In the genomic region with DNA sequence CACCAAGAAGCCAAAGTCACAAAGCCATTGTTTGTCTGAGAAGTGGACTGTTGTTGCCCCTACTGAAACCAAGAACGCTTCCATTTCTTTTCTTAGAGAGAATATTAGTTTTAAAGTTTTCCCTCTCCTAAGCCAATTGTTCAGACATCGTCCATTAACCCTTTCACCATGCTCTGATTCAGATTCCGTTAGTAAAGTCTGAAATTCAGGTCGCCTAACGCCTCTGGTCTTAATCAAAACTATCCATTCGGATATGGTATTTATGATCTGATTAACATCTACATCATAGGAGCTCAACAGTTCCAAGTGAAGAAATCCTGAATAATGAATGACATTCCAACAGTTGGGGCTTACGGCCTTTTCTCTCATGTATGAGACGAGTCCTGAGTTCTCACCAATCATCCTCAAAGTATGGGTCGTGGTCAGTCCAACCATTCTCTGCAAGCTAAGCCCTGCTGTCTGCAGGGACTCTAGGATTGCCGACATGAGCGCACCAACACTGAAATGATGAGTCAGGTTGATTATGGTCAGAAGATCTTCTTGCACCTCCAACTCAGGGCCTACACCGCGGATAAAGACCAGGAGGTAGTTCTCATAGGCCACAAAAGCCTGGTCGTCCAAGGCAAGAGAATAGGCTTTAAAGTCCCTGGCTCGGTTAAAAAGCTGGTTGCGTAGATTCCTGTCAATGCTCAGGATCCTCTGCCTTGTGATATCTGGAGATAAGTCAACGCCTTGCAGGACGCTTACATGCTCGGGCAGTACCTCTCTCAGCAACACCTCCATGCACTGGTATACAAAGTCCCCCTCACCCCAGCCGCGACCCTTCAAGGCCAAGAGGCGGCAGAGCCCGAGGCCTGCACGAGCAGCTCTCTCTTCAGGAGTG, we compare ENCODE assay signal across 9 cellular contexts. TPM values are rescaled to one million over a fixed set of nuclear protein-coding genes. Genes with fewer than 3 reads are reported as not detected.
A peak's percentile ranks its signal among the peaks of the same experiment; 100 is the strongest.
DNase-seq lines count a peak whose midpoint lies in the region; ATAC-seq, FAIRE-seq and TF ChIP-seq lines count a peak whose summit lies in the region.
"Had no signal": no experiment of that assay in that cellular context is flagged by ENCODE, and none has a peak within 500 bp of the region (broad histone marks: within the 10 kb centered on the region; RNA-seq: fewer than 3 reads in every experiment).

No MANE protein-coding gene starts in this region.

- no peak overlapping the region for H3K27ac Mint-ChIP-seq in activated CD4-positive, alpha-beta T cell treated with anti-CD3 and anti-CD28 coated beads, Interleukin-2, amount 10 ng/mL, durations not matched to agents 7 days and 5 days
- H3K27ac Mint-ChIP-seq: dendritic cell treated with granulocyte-macrophage colony-stimulating factor and Interleukin-4, amounts not matched to agents 40 ng/mL and 50 ng/mL, for 4 days had no signal

- peaks cover 4% of the 10 kb centered on the region for H3K9me3 Mint-ChIP-seq in activated CD4-positive, alpha-beta T cell treated with anti-CD3 and anti-CD28 coated beads, Interleukin-2, amount 10 ng/mL, durations not matched to agents 7 days and 5 days
- H3K9me3 Mint-ChIP-seq: dendritic cell treated with granulocyte-macrophage colony-stimulating factor and Interleukin-4, amounts not matched to agents 40 ng/mL and 50 ng/mL, for 4 days had no signal

- no CpG with 5 or more reads among the region's 24 CpGs for WGBS in iPS DF 6.9 (ENCODE audit: insufficient coverage, insufficient read length)

- peaks cover 46% of the 10 kb centered on the region for H3K36me3 Mint-ChIP-seq in activated CD4-positive, alpha-beta T cell treated with anti-CD3 and anti-CD28 coated beads, Interleukin-2, amount 10 ng/mL, durations not matched to agents 7 days and 5 days (ENCODE audit: low read depth)

- H3K27ac ChIP-seq in VCaP (peak overlapping the region; percentile 92), iPS DF 6.9 (ENCODE audit: low read length) (no peak overlapping the region)

- no peaks in the 10 kb centered on the region for H3K9me3 ChIP-seq in iPS DF 6.9 (ENCODE audit: control insufficient read depth, insufficient read depth, low read length)

- no peaks in the 10 kb centered on the region for H3K4me1 ChIP-seq in iPS DF 6.9 (ENCODE audit: control insufficient read depth, insufficient read depth, low read length)

- no peak for TF ChIP-seq POLR2A in GM12891 (IDR thresholded peaks at IDR 0.05; ENCODE audit: low read depth, low read length)

- H3K4me3 Mint-ChIP-seq in activated CD4-positive, alpha-beta T cell treated with anti-CD3 and anti-CD28 coated beads, Interleukin-2, amount 10 ng/mL, durations not matched to agents 7 days and 5 days = no peak overlapping the region
- H3K4me3 Mint-ChIP-seq: dendritic cell treated with granulocyte-macrophage colony-stimulating factor and Interleukin-4, amounts not matched to agents 40 ng/mL and 50 ng/mL, for 4 days had no signal

- no peak for ATAC-seq in HG03342 (IDR thresholded peaks at IDR 0.05; ENCODE audit: unreplicated experiment)

- H3K36me3 ChIP-seq in iPS DF 6.9 (ENCODE audit: control insufficient read depth, insufficient read depth, low read length) = no peaks in the 10 kb centered on the region

- peaks cover 51% of the 10 kb centered on the region for H3K4me1 Mint-ChIP-seq in activated CD4-positive, alpha-beta T cell treated with anti-CD3 and anti-CD28 coated beads, Interleukin-2, amount 10 ng/mL, durations not matched to agents 7 days and 5 days

- peak; percentile 34 for DNase-seq in activated CD4-positive, alpha-beta T cell treated with anti-CD3 and anti-CD28 coated beads for 48 hours
- no peak for DNase-seq in activated CD4-positive, alpha-beta T cell treated with anti-CD3 and anti-CD28 coated beads, Interleukin-2, amount 10 ng/mL, durations not matched to agents 7 days and 5 days
- no peak for DNase-seq in iPS DF 6.9 (ENCODE audit: low read depth, low spot score)
- DNase-seq in stimulated activated CD8-positive, alpha-beta memory T cell treated with anti-CD3 and anti-CD28 coated beads, Interleukin-4, amount 100 ng/mL, for 48 hours = peak; percentile 43
- no peak for DNase-seq in HuH-7 (ENCODE audit: low spot score)
- no peak for DNase-seq in GM12891 (ENCODE audit: insufficient read length, low spot score)

- POLR2A ChIA-PET in activated CD4-positive, alpha-beta T cell treated with anti-CD3 and anti-CD28 coated beads, Interleukin-2, amount 10 ng/mL, durations not matched to agents 7 days and 5 days (lab: Charles Lee) = interaction anchor here (0.6 to 1.2 kb wide), 3 partner anchors 22 to 80 kb away, joined by 3 to 4 read pairs (median 4); no protein-coding TSS in a partner anchor

- CTCF ChIA-PET in activated CD4-positive, alpha-beta T cell treated with anti-CD3 and anti-CD28 coated beads, Interleukin-2, amount 10 ng/mL, durations not matched to agents 7 days and 5 days (lab: Charles Lee) = interaction anchor here (0.5 to 1.8 kb wide), 10 partner anchors 18 to 1005 kb away, joined by 3 to 5 read pairs (median 3); no protein-coding TSS in a partner anchor

- H3K27me3 Mint-ChIP-seq in activated CD4-positive, alpha-beta T cell treated with anti-CD3 and anti-CD28 coated beads, Interleukin-2, amount 10 ng/mL, durations not matched to agents 7 days and 5 days = no peaks in the 10 kb centered on the region
- H3K27me3 Mint-ChIP-seq: dendritic cell treated with granulocyte-macrophage colony-stimulating factor and Interleukin-4, amounts not matched to agents 40 ng/mL and 50 ng/mL, for 4 days had no signal

- peak overlapping the region; percentile 67 for H3K4me3 ChIP-seq in iPS DF 6.9 (ENCODE audit: low read length)

- no peaks in the 10 kb centered on the region for H3K27me3 ChIP-seq in iPS DF 6.9 (ENCODE audit: control insufficient read depth, insufficient read depth, low read length)

- no peak for TF ChIP-seq CTCF in VCaP (conservative IDR thresholded peaks at IDR 0.05)

- FAIRE-seq in GM12891 (lab: Jason Lieb, UNC) = no peak

TF ChIP-seq in GM12891, 5 proteins besides CTCF, POLR2A, EP300 and RAD21:
- TF ChIP-seq POU2F2 (IDR thresholded peaks at IDR 0.05; ENCODE audit: low read depth, low read length) = no peak
- no peak for TF ChIP-seq TAF1 (IDR thresholded peaks at IDR 0.05; ENCODE audit: low read depth, low read length)
- TF ChIP-seq PAX5 (IDR thresholded peaks at IDR 0.05; ENCODE audit: insufficient read depth, low read length, severe bottlenecking) = no peak
- no peak for TF ChIP-seq POLR2AphosphoS5 (IDR thresholded peaks at IDR 0.05; ENCODE audit: low read depth, low read length)

RNA-seq across cellular contexts. Expression of a gene that starts 0.8 kb away (rescaled TPM):
- total RNA-seq in activated CD4-positive, alpha-beta T cell treated with anti-CD3 and anti-CD28 coated beads, Interleukin-2, amount 10 ng/mL, durations not matched to agents 7 days and 5 days = 10 to 100 TPM; 20.0 to 21.3 TPM
- polyA plus RNA-seq in GM12891 (2012; ENCODE audit: low read depth, missing spikeins) = 13.5 TPM

RNA-seq across cellular contexts. Expression of a gene that starts 1.2 kb away (rescaled TPM):
- 10 to 100 TPM; 53.2 to 64.8 TPM for total RNA-seq in activated CD4-positive, alpha-beta T cell treated with anti-CD3 and anti-CD28 coated beads, Interleukin-2, amount 10 ng/mL, durations not matched to agents 7 days and 5 days
- 42.0 TPM for polyA plus RNA-seq in GM12891 (2012; ENCODE audit: low read depth, missing spikeins)

RNA-seq across cellular contexts. Expression of a gene that starts 47.3 kb away (rescaled TPM):
- total RNA-seq in activated CD4-positive, alpha-beta T cell treated with anti-CD3 and anti-CD28 coated beads, Interleukin-2, amount 10 ng/mL, durations not matched to agents 7 days and 5 days = 10 to 100 TPM; 84.3 to 93.1 TPM
- 3.1 TPM for polyA plus RNA-seq in GM12891 (2012; ENCODE audit: low read depth, missing spikeins)

Comparison
In these comparisons a context has a peak if more than half of its experiments do, and no peak if none do; other contexts are left out.
1. DNase-seq: peak in activated CD4-positive, alpha-beta T cell treated with anti-CD3 and anti-CD28 coated beads for 48 hours (single experiment) and stimulated activated CD8-positive, alpha-beta memory T cell treated with anti-CD3 and anti-CD28 coated beads, Interleukin-4, amount 100 ng/mL, for 48 hours (single experiment); none in activated CD4-positive, alpha-beta T cell treated with anti-CD3 and anti-CD28 coated beads, Interleukin-2, amount 10 ng/mL, durations not matched to agents 7 days and 5 days (single experiment), iPS DF 6.9 (single experiment), HuH-7 (single experiment) and GM12891 (single experiment).